1 cellular context compared by ENCODE assay signal in the genomic region with DNA sequence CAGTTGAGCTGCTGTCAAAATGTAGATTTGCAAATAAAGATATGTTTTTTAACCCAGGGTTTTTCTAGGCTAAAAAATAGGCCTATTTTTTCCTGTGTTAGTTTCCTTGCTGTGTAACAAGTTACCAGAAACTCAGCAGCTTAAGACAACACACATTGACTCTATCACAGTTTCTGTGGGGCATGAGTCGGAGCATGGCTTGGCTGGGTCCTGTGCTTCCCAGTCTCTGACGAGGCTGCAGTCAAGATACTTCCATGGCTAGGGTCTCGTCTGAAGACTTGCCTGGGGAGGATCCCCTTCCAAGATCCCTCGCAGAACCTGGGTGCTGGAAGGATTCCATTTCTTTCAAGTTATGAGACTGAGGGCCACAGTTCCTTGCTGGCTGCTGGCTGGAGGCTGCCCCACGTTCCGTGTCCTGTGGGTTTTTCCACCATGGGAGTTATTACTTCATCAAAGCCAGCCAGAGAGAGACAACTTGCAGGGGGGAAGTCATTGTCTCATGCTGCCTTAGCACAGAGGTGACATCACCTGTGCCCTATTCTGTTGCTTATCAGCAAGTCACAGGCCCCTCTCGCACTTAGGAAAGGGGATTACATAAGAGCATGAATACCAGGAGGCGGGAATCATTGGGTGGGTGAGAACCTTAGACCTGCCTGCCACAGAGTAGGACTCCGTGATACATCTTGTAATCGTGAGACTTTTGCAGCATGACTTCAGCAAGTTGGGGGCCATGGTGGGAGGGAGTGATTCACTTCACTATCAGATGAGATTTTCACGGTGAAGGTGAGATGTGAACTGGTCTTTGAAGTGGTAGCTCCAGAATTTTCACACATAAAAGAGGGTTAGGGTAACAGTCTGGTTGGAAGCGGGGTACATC.
TF ChIP-seq lines count a peak whose summit lies in the region.

No MANE protein-coding gene starts in this region.

TF ChIP-seq in GM23338, 12 proteins besides CTCF, POLR2A, EP300 and RAD21 (continued from another document):
- TF ChIP-seq, protein P1, sequence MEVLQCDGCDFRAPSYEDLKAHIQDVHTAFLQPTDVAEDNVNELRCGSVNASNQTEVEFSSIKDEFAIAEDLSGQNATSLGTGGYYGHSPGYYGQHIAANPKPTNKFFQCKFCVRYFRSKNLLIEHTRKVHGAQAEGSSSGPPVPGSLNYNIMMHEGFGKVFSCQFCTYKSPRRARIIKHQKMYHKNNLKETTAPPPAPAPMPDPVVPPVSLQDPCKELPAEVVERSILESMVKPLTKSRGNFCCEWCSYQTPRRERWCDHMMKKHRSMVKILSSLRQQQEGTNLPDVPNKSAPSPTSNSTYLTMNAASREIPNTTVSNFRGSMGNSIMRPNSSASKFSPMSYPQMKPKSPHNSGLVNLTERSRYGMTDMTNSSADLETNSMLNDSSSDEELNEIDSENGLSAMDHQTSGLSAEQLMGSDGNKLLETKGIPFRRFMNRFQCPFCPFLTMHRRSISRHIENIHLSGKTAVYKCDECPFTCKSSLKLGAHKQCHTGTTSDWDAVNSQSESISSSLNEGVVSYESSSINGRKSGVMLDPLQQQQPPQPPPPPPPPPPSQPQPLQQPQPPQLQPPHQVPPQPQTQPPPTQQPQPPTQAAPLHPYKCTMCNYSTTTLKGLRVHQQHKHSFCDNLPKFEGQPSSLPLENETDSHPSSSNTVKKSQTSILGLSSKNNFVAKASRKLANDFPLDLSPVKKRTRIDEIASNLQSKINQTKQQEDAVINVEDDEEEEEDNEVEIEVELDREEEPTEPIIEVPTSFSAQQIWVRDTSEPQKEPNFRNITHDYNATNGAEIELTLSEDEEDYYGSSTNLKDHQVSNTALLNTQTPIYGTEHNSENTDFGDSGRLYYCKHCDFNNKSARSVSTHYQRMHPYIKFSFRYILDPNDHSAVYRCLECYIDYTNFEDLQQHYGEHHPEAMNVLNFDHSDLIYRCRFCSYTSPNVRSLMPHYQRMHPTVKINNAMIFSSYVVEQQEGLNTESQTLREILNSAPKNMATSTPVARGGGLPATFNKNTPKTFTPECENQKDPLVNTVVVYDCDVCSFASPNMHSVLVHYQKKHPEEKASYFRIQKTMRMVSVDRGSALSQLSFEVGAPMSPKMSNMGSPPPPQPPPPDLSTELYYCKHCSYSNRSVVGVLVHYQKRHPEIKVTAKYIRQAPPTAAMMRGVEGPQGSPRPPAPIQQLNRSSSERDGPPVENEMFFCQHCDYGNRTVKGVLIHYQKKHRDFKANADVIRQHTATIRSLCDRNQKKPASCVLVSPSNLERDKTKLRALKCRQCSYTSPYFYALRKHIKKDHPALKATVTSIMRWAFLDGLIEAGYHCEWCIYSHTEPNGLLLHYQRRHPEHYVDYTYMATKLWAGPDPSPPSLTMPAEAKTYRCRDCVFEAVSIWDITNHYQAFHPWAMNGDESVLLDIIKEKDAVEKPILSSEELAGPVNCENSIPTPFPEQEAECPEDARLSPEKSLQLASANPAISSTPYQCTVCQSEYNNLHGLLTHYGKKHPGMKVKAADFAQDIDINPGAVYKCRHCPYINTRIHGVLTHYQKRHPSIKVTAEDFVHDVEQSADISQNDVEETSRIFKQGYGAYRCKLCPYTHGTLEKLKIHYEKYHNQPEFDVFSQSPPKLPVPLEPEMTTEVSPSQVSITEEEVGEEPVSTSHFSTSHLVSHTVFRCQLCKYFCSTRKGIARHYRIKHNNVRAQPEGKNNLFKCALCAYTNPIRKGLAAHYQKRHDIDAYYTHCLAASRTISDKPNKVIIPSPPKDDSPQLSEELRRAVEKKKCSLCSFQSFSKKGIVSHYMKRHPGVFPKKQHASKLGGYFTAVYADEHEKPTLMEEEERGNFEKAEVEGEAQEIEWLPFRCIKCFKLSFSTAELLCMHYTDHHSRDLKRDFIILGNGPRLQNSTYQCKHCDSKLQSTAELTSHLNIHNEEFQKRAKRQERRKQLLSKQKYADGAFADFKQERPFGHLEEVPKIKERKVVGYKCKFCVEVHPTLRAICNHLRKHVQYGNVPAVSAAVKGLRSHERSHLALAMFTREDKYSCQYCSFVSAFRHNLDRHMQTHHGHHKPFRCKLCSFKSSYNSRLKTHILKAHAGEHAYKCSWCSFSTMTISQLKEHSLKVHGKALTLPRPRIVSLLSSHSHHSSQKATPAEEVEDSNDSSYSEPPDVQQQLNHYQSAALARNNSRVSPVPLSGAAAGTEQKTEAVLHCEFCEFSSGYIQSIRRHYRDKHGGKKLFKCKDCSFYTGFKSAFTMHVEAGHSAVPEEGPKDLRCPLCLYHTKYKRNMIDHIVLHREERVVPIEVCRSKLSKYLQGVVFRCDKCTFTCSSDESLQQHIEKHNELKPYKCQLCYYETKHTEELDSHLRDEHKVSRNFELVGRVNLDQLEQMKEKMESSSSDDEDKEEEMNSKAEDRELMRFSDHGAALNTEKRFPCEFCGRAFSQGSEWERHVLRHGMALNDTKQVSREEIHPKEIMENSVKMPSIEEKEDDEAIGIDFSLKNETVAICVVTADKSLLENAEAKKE (CRISPR knock-in tag; IDR thresholded peaks at IDR 0.05), result no peak
- TF ChIP-seq ZNF114 (CRISPR knock-in tag; IDR thresholded peaks at IDR 0.05) (no peak), STAT1 (IDR thresholded peaks at IDR 0.05; ENCODE audit: unreplicated experiment) (no peak)
